ENCODE assay signal across 10 cellular contexts in the genomic region with DNA sequence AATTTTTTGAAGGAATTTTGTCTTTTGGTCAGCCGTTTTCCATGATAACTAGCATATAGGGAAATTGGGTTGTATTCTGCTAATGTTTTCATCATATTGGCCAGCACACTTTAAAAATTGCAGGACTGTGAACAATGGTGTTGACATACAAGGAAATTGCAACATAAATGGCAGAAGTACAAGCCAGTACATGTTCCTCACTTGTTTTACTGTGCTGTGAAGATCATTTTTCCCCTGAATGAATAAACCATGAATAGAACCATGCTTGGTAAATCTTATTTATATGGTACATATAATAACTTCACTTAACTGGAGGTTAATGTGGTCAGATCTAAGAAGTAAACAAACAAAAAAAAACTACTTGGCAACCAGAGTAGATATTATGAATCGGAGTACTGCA. TPM values are rescaled to one million over a fixed set of nuclear protein-coding genes. Genes with fewer than 3 reads are reported as not detected.
A peak's percentile ranks its signal among the peaks of the same experiment; 100 is the strongest.
DNase-seq lines count a peak whose midpoint lies in the region; TF ChIP-seq lines count a peak whose summit lies in the region.
"Had no signal": no experiment of that assay in that cellular context is flagged by ENCODE, and none has a peak within 500 bp of the region (broad histone marks: within the 10 kb centered on the region; RNA-seq: fewer than 3 reads in every experiment).

No MANE protein-coding gene starts in this region.

- H3K27ac Mint-ChIP-seq in immature natural killer cell: no peak overlapping the region

- H3K4me1 Mint-ChIP-seq in immature natural killer cell: no peaks in the 10 kb centered on the region

- peaks cover 6 to 23% (median 22%) of the 10 kb centered on the region in 3 donors for H3K36me3 Mint-ChIP-seq in immature natural killer cell

- H3K9me3 Mint-ChIP-seq in immature natural killer cell: no peaks in the 10 kb centered on the region

- H3K27ac ChIP-seq in prostate gland (no peak overlapping the region), esophagus muscularis mucosa (replicated peaks in 1 of 4) (no peak overlapping the region)

- TF ChIP-seq POLR2A in prostate gland (IDR thresholded peaks at IDR 0.05) (no peak), esophagus muscularis mucosa (IDR thresholded peaks at IDR 0.05; ENCODE audit: low read depth) (no peak)

- H3K4me3 ChIP-seq in epithelial cell of esophagus (ENCODE audit: low read length) (no peak overlapping the region), prostate gland (no peak overlapping the region), esophagus muscularis mucosa (no peak overlapping the region)

- intact Hi-C loops in prostate gland (cut with DNase I): no loop called here
- intact Hi-C loops in esophagus muscularis mucosa (cut with DNase I): no loop called here

- DNase-seq in GM03348 (ENCODE audit: low spot score) (peak; percentile 63), NCI-H2107 (lab: John Stamatoyannopoulos, UW) (peak; percentile 4), epithelial cell of esophagus (ENCODE audit: low read depth) (peak; percentile 89), prostate gland (ENCODE audit: low spot score) (peak; percentile 46), esophagus muscularis mucosa (ENCODE audit: extremely low spot score) (no peak), immature natural killer cell (no peak)
- DNase-seq in stimulated activated naive CD4-positive, alpha-beta T cell (lab: John Stamatoyannopoulos, UW): no peak
- no peak for DNase-seq in activated CD8-positive, alpha-beta memory T cell treated with anti-CD3 and anti-CD28 coated beads, Interleukin-2, amount 50 U/mL, for 4 hours
- DNase-seq: activated CD8-positive, alpha-beta memory T cell treated with anti-CD3 and anti-CD28 coated beads, Interleukin-2, amount 50 U/mL, for 48 hours; stimulated activated CD4-positive, alpha-beta T cell treated with anti-CD3 and anti-CD28 coated beads, Interleukin-1b, Interleukin-23, amount 100 ng/mL, for 48 hours had no signal

- TF ChIP-seq CTCF in epithelial cell of esophagus (IDR thresholded peaks at IDR 0.05; ENCODE audit: insufficient read depth, low read depth, low read length, missing control alignments) (no peak), prostate gland (IDR thresholded peaks at IDR 0.05) (no peak), esophagus muscularis mucosa (IDR thresholded peaks at IDR 0.05) (no peak)

- no peak overlapping the region for H3K4me3 Mint-ChIP-seq in immature natural killer cell

- 51% methylated on average over 2 of the region's 2 CpGs for WGBS in prostate gland
- 65% methylated on average over 2 of the region's 2 CpGs for WGBS in esophagus muscularis mucosa

- H3K36me3 ChIP-seq in prostate gland (no peaks in the 10 kb centered on the region), esophagus muscularis mucosa (peaks cover 5 to 40% (median 20%) of the 10 kb centered on the region in 4 donors)

- TF ChIP-seq EP300 in esophagus muscularis mucosa (IDR thresholded peaks at IDR 0.05): no peak

- no peaks in the 10 kb centered on the region for H3K9me3 ChIP-seq in prostate gland
- no peaks in the 10 kb centered on the region for H3K9me3 ChIP-seq in esophagus muscularis mucosa

- H3K4me1 ChIP-seq in prostate gland (replicated peaks) (no peaks in the 10 kb centered on the region), esophagus muscularis mucosa (peaks cover 5 to 34% (median 19%) of the 10 kb centered on the region in 4 donors)

- peaks cover 0 to 3% (median 0%) of the 10 kb centered on the region in 3 donors for H3K27me3 Mint-ChIP-seq in immature natural killer cell (ENCODE audit: low read depth in 3 of 3)

- H3K27me3 ChIP-seq in prostate gland (replicated peaks; ENCODE audit: insufficient read depth) (no peaks in the 10 kb centered on the region), esophagus muscularis mucosa (no peaks in the 10 kb centered on the region)

RNA-seq across cellular contexts. Expression of a gene that starts 22.8 kb away (rescaled TPM):
- total RNA-seq in prostate gland (not detected), esophagus muscularis mucosa (1 to 10 TPM in 1 of 4 donors, under 1 TPM in 1, not detected in 2; 0.66 to 1.1 TPM)
- polyA plus RNA-seq in immature natural killer cell: under 1 TPM in 2 of 3 donors, not detected in 1; 0.28 to 0.40 TPM

RNA-seq across cellular contexts. Expression of a gene that starts 39.6 kb away (rescaled TPM):
- 1 to 10 TPM; 4.6 to 8.9 TPM for total RNA-seq in prostate gland
- total RNA-seq in esophagus muscularis mucosa: 10 to 100 TPM in 2 of 4 donors, 1 to 10 TPM in 2; 4.3 to 14.2 (median 7.9) TPM
- polyA plus RNA-seq in immature natural killer cell: 10 to 100 TPM; 43.4 to 78.4 (median 66.4) TPM

RNA-seq across cellular contexts. Expression of a gene that starts 47.2 kb away (rescaled TPM):
- total RNA-seq in prostate gland (1 to 10 TPM; 2.6 to 4.9 TPM), esophagus muscularis mucosa (10 to 100 TPM in 1 of 4 donors, 1 to 10 TPM in 3; 2.5 to 10.6 (median 4.3) TPM)
- 10 to 100 TPM; 38.2 to 57.0 (median 45.0) TPM for polyA plus RNA-seq in immature natural killer cell

Comparison
In these comparisons a context has a peak if more than half of its experiments do, and no peak if none do; other contexts are left out.
1. DNase-seq: peak in GM03348 (single experiment), NCI-H2107 (single experiment), epithelial cell of esophagus (single experiment) and prostate gland (single experiment); none in stimulated activated naive CD4-positive, alpha-beta T cell (0 of 6), activated CD8-positive, alpha-beta memory T cell treated with anti-CD3 and anti-CD28 coated beads, Interleukin-2, amount 50 U/mL, for 4 hours (single experiment), esophagus muscularis mucosa (single experiment) and immature natural killer cell (0 of 3).